Comparison of ENCODE assay signal across 8 cellular contexts in genomic region chr6:147507162-147508072, GRCh38.
A peak's percentile ranks its signal among the peaks of the same experiment; 100 is the strongest.
DNase-seq lines count a peak whose midpoint lies in the region; ATAC-seq lines count a peak whose summit lies in the region.

No MANE protein-coding gene starts in this region.

- no peaks in the 10 kb centered on the region for H3K9me3 Mint-ChIP-seq in stimulated activated naive B cell treated with anti-CD40 and anti-IgM and Interleukin-4, amounts not matched to agents 10 μg/mL and 1 μg/mL and 100 μg/mL, for 72 hours

- H3K36me3 Mint-ChIP-seq in stimulated activated naive B cell treated with anti-CD40 and anti-IgM and Interleukin-4, amounts not matched to agents 10 μg/mL and 1 μg/mL and 100 μg/mL, for 72 hours: no peaks in the 10 kb centered on the region

- peak overlapping the region; percentile 78 to 80 for H3K4me3 Mint-ChIP-seq in stimulated activated naive B cell treated with anti-CD40 and anti-IgM and Interleukin-4, amounts not matched to agents 10 μg/mL and 1 μg/mL and 100 μg/mL, for 72 hours

- peaks cover 18 to 26% of the 10 kb centered on the region in 2 donors for H3K4me1 Mint-ChIP-seq in stimulated activated naive B cell treated with anti-CD40 and anti-IgM and Interleukin-4, amounts not matched to agents 10 μg/mL and 1 μg/mL and 100 μg/mL, for 72 hours

- peak overlapping the region; percentile 31 for H3K27ac Mint-ChIP-seq in stimulated activated naive B cell treated with anti-CD40 and anti-IgM and Interleukin-4, amounts not matched to agents 10 μg/mL and 1 μg/mL and 100 μg/mL, for 72 hours

- DNase-seq in NCI-H2227 (lab: John Stamatoyannopoulos, UW; ENCODE audit: unreplicated experiment): peak; percentile 31
- no peak for DNase-seq in NCI-H2227 treated with DMSO at 0.1 percent for 48 hours (lab: John Stamatoyannopoulos, UW)
- DNase-seq in NCI-H1048 (lab: John Stamatoyannopoulos, UW): peak; percentile 35
- DNase-seq in astrocyte of the hippocampus (ENCODE audit: low read depth, low spot score): peak; percentile 40
- peak; percentile 40 for DNase-seq in iPS-NIHi11 (ENCODE audit: low spot score)
- no peak for DNase-seq in stimulated activated naive B cell treated with anti-CD40 and anti-IgM and Interleukin-4, amounts not matched to agents 10 μg/mL and 1 μg/mL and 100 μg/mL, for 72 hours
- no peak for DNase-seq in OCI-M1 (lab: John Stamatoyannopoulos, UW)

- no peak for ATAC-seq in stimulated activated naive B cell treated with anti-CD40 and anti-IgM and Interleukin-4, amounts not matched to agents 10 μg/mL and 1 μg/mL and 100 μg/mL, for 72 hours (replicated peaks)
- no peak for ATAC-seq in HG03039 (IDR thresholded peaks at IDR 0.05; ENCODE audit: unreplicated experiment)

- peaks cover 52 to 60% of the 10 kb centered on the region in 2 donors for H3K27me3 Mint-ChIP-seq in stimulated activated naive B cell treated with anti-CD40 and anti-IgM and Interleukin-4, amounts not matched to agents 10 μg/mL and 1 μg/mL and 100 μg/mL, for 72 hours

Comparison
In these comparisons a context has a peak if more than half of its experiments do, and no peak if none do; other contexts are left out.
1. DNase-seq: peak in NCI-H2227 (single experiment), NCI-H1048 (single experiment), astrocyte of the hippocampus (single experiment) and iPS-NIHi11 (single experiment); none in NCI-H2227 treated with DMSO at 0.1 percent for 48 hours (single experiment), stimulated activated naive B cell treated with anti-CD40 and anti-IgM and Interleukin-4, amounts not matched to agents 10 μg/mL and 1 μg/mL and 100 μg/mL, for 72 hours (single experiment) and OCI-M1 (single experiment).